ENCODE assay signal across 8 cellular contexts in genomic region chr1:108897865-108898720, GRCh38. TPM values are rescaled to one million over a fixed set of nuclear protein-coding genes. Genes with fewer than 3 reads are reported as not detected.
A peak's percentile ranks its signal among the peaks of the same experiment; 100 is the strongest.
DNase-seq lines count a peak whose midpoint lies in the region; ATAC-seq, FAIRE-seq and TF ChIP-seq lines count a peak whose summit lies in the region.

No MANE protein-coding gene starts in this region.

- no peaks in the 10 kb centered on the region for H3K9me3 Mint-ChIP-seq in naive thymus-derived CD4-positive, alpha-beta T cell

- no peaks in the 10 kb centered on the region for H3K9me3 ChIP-seq in naive thymus-derived CD4-positive, alpha-beta T cell (ENCODE audit: control insufficient read depth in 2 of 3, low read length in 3 of 3)

- no peak overlapping the region for H3K27ac Mint-ChIP-seq in naive thymus-derived CD4-positive, alpha-beta T cell

- no peaks in the 10 kb centered on the region for H3K4me1 ChIP-seq in naive thymus-derived CD4-positive, alpha-beta T cell (ENCODE audit: control insufficient read depth in 2 of 2, insufficient read depth in 2 of 2, low read length in 2 of 2)

- H3K27me3 Mint-ChIP-seq in naive thymus-derived CD4-positive, alpha-beta T cell = peaks cover 0 to 4% (median 3%) of the 10 kb centered on the region in 5 donors

- ATAC-seq in GM19328 (IDR thresholded peaks at IDR 0.05; ENCODE audit: unreplicated experiment) (peak; percentile 58), GM21447 (IDR thresholded peaks at IDR 0.05; ENCODE audit: unreplicated experiment) (no peak), HG03025 (IDR thresholded peaks at IDR 0.05; ENCODE audit: low FRiP score, unreplicated experiment) (no peak)
- peak; percentile 82 for ATAC-seq in naive thymus-derived CD4-positive, alpha-beta T cell

- H3K27me3 ChIP-seq in naive thymus-derived CD4-positive, alpha-beta T cell (ENCODE audit: control insufficient read depth in 2 of 2, insufficient read depth in 2 of 2, low read length in 2 of 2) = no peaks in the 10 kb centered on the region

- no peak for DNase-seq in D721Med (ENCODE audit: insufficient read length, low spot score)
- DNase-seq in NCI-H1105 treated with DMSO at 0.1 percent for 48 hours (lab: John Stamatoyannopoulos, UW) = peak; percentile 60
- DNase-seq in T follicular helper cell (ENCODE audit: low read depth) = peak; percentile 9
- peak; percentile 66 to 71 for DNase-seq in erythroblast (lab: John Stamatoyannopoulos, UW)
- peak in 7 of 9 donors; percentile 30 to 67 (median 54) for DNase-seq in naive thymus-derived CD4-positive, alpha-beta T cell

- no peak overlapping the region for H3K4me3 Mint-ChIP-seq in naive thymus-derived CD4-positive, alpha-beta T cell

- intact Hi-C loops in naive thymus-derived CD4-positive, alpha-beta T cell (cut with micrococcal nuclease) = loop anchor here (1.0 to 10.0 kb wide), 9 partner anchors 21 to 1113 kb away; partner anchors contain the start of genes PRPF38B (in 2 of the 2) and STXBP3 (in 2 of the 2)

- CTCF ChIA-PET in naive thymus-derived CD4-positive, alpha-beta T cell (lab: Charles Lee) = interaction anchor here (0.7 to 5.8 kb wide), 9 partner anchors 8 to 338 kb away, joined by 3 to 65 read pairs (median 3); partner anchors contain the start of gene PRPF38B

- no peaks in the 10 kb centered on the region for H3K36me3 Mint-ChIP-seq in naive thymus-derived CD4-positive, alpha-beta T cell

- peaks cover 0 to 4% (median 1%) of the 10 kb centered on the region in 7 donors for H3K4me1 Mint-ChIP-seq in naive thymus-derived CD4-positive, alpha-beta T cell

- H3K27ac ChIP-seq in naive thymus-derived CD4-positive, alpha-beta T cell (ENCODE audit: low read depth, low read length) = no peak overlapping the region

- H3K36me3 ChIP-seq in naive thymus-derived CD4-positive, alpha-beta T cell (ENCODE audit: control insufficient read depth in 2 of 3, insufficient read depth in 3 of 3, low read length in 3 of 3) = no peaks in the 10 kb centered on the region

- H3K4me3 ChIP-seq in naive thymus-derived CD4-positive, alpha-beta T cell (ENCODE audit: low read length) = no peak overlapping the region

- peak; percentile 56 for FAIRE-seq in D721Med (lab: Jason Lieb, UNC)

- POLR2A ChIA-PET in naive thymus-derived CD4-positive, alpha-beta T cell (lab: Charles Lee) = interaction anchor here (0.6 to 4.5 kb wide), 2 partner anchors 206 to 240 kb away, joined by 3 to 27 read pairs; partner anchors contain the start of gene PRPF38B

- peak; percentile 97 for TF ChIP-seq CTCF in D721Med (IDR thresholded peaks at IDR 0.05; ENCODE audit: insufficient read depth, missing control alignments)

- TF ChIP-seq POLR2A in erythroblast (IDR thresholded peaks at IDR 0.05; ENCODE audit: low read length) = no peak

RNA-seq across cellular contexts. Expression of gene GPSM2, which starts 21.3 kb away (rescaled TPM):
- 10 to 100 TPM in 1 of 5 experiments, 1 to 10 TPM in 1, under 1 TPM in 3; 0.38 to 24.7 (median 0.41) TPM for total RNA-seq in naive thymus-derived CD4-positive, alpha-beta T cell
- 1 to 10 TPM in 1 of 2 donors, under 1 TPM in 1; 0.15 to 1.5 TPM for polyA plus RNA-seq in naive thymus-derived CD4-positive, alpha-beta T cell

RNA-seq across cellular contexts. Expression of gene AKNAD1, which starts 41.2 kb away (rescaled TPM):
- not detected for total RNA-seq in naive thymus-derived CD4-positive, alpha-beta T cell
- polyA plus RNA-seq in naive thymus-derived CD4-positive, alpha-beta T cell = not detected

Comparison
In these comparisons a context has a peak if more than half of its experiments do, and no peak if none do; other contexts are left out.
1. ATAC-seq: peak in GM19328 (single experiment) and naive thymus-derived CD4-positive, alpha-beta T cell (single experiment); none in GM21447 (single experiment) and HG03025 (single experiment).